Comparison of ENCODE assay signal across 24 cellular contexts in the genomic region with DNA sequence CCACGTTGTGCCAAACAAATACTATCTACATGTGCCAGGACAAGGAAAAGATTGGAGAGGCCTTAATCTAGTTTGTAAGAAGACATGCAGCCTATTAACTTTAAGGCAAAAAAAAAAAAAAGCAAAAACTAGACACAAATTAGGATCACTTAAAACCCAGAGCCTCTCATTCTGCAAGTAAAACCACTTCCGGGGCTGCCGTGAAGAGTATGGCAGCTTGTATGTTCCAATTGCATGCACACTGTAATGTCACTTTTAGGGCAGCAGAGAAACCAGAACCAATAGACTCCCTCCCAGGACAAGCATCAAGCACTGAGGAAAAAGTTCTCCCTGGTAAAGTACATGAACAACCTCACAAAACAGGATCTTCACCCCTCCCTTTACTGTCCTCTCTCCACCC.
"Had no signal": no experiment of that assay in that cellular context is flagged by ENCODE, and none has a peak within 500 bp of the region (broad histone marks: within the 10 kb centered on the region; RNA-seq: fewer than 3 reads in every experiment).

No MANE protein-coding gene starts in this region.

- ATAC-seq: effector memory CD8-positive, alpha-beta T cell; esophagus mucosa; gastrocnemius medialis; heart right ventricle; left cardiac atrium; left lung; left ventricle myocardium superior; lower lobe of right lung; mucosa of descending colon had no signal

- H3K9me3 ChIP-seq: esophagus squamous epithelium, gastrocnemius medialis, left lung, lower lobe of right lung, mucosa of descending colon had no signal

- H3K27ac Mint-ChIP-seq: dendritic cell treated with granulocyte-macrophage colony-stimulating factor and Interleukin-4, amounts not matched to agents 40 ng/mL and 50 ng/mL, for 4 days; effector memory CD8-positive, alpha-beta T cell; endodermal cell; mesothelial cell of epicardium; naive B cell had no signal

- H3K4me3 Mint-ChIP-seq: dendritic cell treated with granulocyte-macrophage colony-stimulating factor and Interleukin-4, amounts not matched to agents 40 ng/mL and 50 ng/mL, for 4 days; effector memory CD8-positive, alpha-beta T cell; endodermal cell; mesothelial cell of epicardium had no signal

- H3K9me3 Mint-ChIP-seq: endodermal cell had no signal

- H3K36me3 ChIP-seq: esophagus squamous epithelium, gastrocnemius medialis, heart right ventricle, left lung, lower lobe of right lung had no signal

- H3K27ac ChIP-seq: epithelial cell of prostate, esophagus squamous epithelium, gastrocnemius medialis, heart right ventricle, left lung, lower lobe of right lung had no signal

- DNase-seq: cortex of kidney; effector CD8-positive, alpha-beta T cell; endodermal cell; erythroblast; esophagus squamous epithelium; foreskin fibroblast; foreskin melanocyte; gastrocnemius medialis; glutamatergic neuron; head of caudate nucleus; heart right ventricle; hippocampal formation; left cardiac atrium; left lung; left ventricle myocardium superior; lower lobe of right lung; mesenchymal stem cell; mucosa of descending colon; naive B cell had no signal

- H3K4me1 ChIP-seq: esophagus squamous epithelium, gastrocnemius medialis, left lung, lower lobe of right lung had no signal

- H3K4me1 Mint-ChIP-seq: endodermal cell, naive B cell had no signal

- H3K27me3 ChIP-seq: esophagus squamous epithelium, gastrocnemius medialis, heart right ventricle, left lung had no signal

- H3K4me3 ChIP-seq: esophagus squamous epithelium, gastrocnemius medialis, heart right ventricle, left lung, lower lobe of right lung, mucosa of descending colon had no signal

- H3K27me3 Mint-ChIP-seq: dendritic cell treated with granulocyte-macrophage colony-stimulating factor and Interleukin-4, amounts not matched to agents 40 ng/mL and 50 ng/mL, for 4 days; naive B cell had no signal

- H3K36me3 Mint-ChIP-seq: mesothelial cell of epicardium had no signal
